8 cellular contexts compared by ENCODE assay signal in genomic region chr6:107957165-107957908, GRCh38. TPM values are rescaled to one million over a fixed set of nuclear protein-coding genes. Genes with fewer than 3 reads are reported as not detected.
DNase-seq lines count a peak whose midpoint lies in the region; ATAC-seq and TF ChIP-seq lines count a peak whose summit lies in the region.

No MANE protein-coding gene starts in this region.

- TF ChIP-seq CTCF in BE2C (IDR thresholded peaks at IDR 0.05; ENCODE audit: low read depth, low read length) (no peak), RWPE1 (conservative IDR thresholded peaks at IDR 0.05; ENCODE audit: low read depth) (no peak), omental fat pad (IDR thresholded peaks at IDR 0.05) (no peak), suprapubic skin (IDR thresholded peaks at IDR 0.05) (no peak)

- H3K27ac ChIP-seq in RWPE1 (peak overlapping the region; percentile 91), suprapubic skin (peak overlapping the region; percentile 88)

- H3K4me1 ChIP-seq in BE2C (no peaks in the 10 kb centered on the region), suprapubic skin (peaks cover 39% of the 10 kb centered on the region)

- WGBS in suprapubic skin: under 1% methylated on average over 33 of the region's 47 CpGs

- TF ChIP-seq EP300 in suprapubic skin (IDR thresholded peaks at IDR 0.05): no peak

- H3K36me3 ChIP-seq in BE2C (no peaks in the 10 kb centered on the region), suprapubic skin (no peaks in the 10 kb centered on the region)

- peak; percentile 43 for DNase-seq in BE2C
- DNase-seq in RWPE1 (ENCODE audit: low spot score): peak; percentile 42
- peak; percentile 40 for DNase-seq in activated gamma-delta T cell treated with anti-CD3 and anti-CD28 coated beads, Interleukin-2, amount 50 U/mL, for 16 hours (ENCODE audit: low read depth)
- peak; percentile 65 for DNase-seq in foreskin melanocyte
- DNase-seq in omental fat pad (ENCODE audit: low spot score): peak; percentile 28
- peak in 1 of 2 donors; percentile 76 for DNase-seq in suprapubic skin (ENCODE audit: low spot score in 2 of 2)

- ATAC-seq in GM18909 (IDR thresholded peaks at IDR 0.05; ENCODE audit: poor library complexity, unreplicated experiment): peak; percentile 50
- ATAC-seq in HG03280 (IDR thresholded peaks at IDR 0.05; ENCODE audit: unreplicated experiment): peak; percentile 28
- peak; percentile 60 for ATAC-seq in omental fat pad (ENCODE audit: low FRiP score)

- POLR2A ChIA-PET in RWPE1 (lab: Yijun Ruan, JAX; ENCODE audit: low non-redundant PET): no interaction called here

- H3K4me3 ChIP-seq in BE2C (ENCODE audit: low read depth, low read length) (peak overlapping the region; percentile 98), suprapubic skin (peak overlapping the region; percentile 89)

- no peaks in the 10 kb centered on the region for H3K27me3 ChIP-seq in BE2C
- no peaks in the 10 kb centered on the region for H3K27me3 ChIP-seq in suprapubic skin

- TF ChIP-seq POLR2A in suprapubic skin (IDR thresholded peaks at IDR 0.05): no peak

- H3K9me3 ChIP-seq in BE2C: no peaks in the 10 kb centered on the region
- no peaks in the 10 kb centered on the region for H3K9me3 ChIP-seq in suprapubic skin

- CTCF ChIA-PET in RWPE1 (lab: Yijun Ruan, JAX): interaction anchor here (0.7 kb wide), 1 partner anchor 536 kb away, joined by 5 read pairs; no protein-coding TSS in a partner anchor

RNA-seq across cellular contexts. Expression of gene SEC63, which starts 0.7 kb away (rescaled TPM):
- polyA plus RNA-seq in BE2C (2012; ENCODE audit: insufficient read depth, insufficient read length, low read depth): 75.2 TPM
- total RNA-seq in omental fat pad (10 to 100 TPM; 26.6 to 55.1 (median 43.1) TPM), suprapubic skin (10 to 100 TPM; 31.6 to 54.1 (median 42.4) TPM)
